9 cellular contexts compared by ENCODE assay signal in genomic region chr3:127483902-127484591, GRCh38.
DNase-seq lines count a peak whose midpoint lies in the region; ATAC-seq and TF ChIP-seq lines count a peak whose summit lies in the region.
"Had no signal": no experiment of that assay in that cellular context is flagged by ENCODE, and none has a peak within 500 bp of the region (broad histone marks: within the 10 kb centered on the region; RNA-seq: fewer than 3 reads in every experiment).

No MANE protein-coding gene starts in this region.

- H3K79me2 ChIP-seq in Karpas-422 (ENCODE audit: low read length) = no peaks in the 10 kb centered on the region

- no peaks in the 10 kb centered on the region for H4K20me1 ChIP-seq in Karpas-422 (ENCODE audit: insufficient read depth, low read depth, low read length)

- intact Hi-C loops in activated CD8-positive, alpha-beta T cell treated with anti-CD3 and anti-CD28 coated beads for 36 hours (cut with micrococcal nuclease) = no loop called here

- no peaks in the 10 kb centered on the region for H3K9me3 ChIP-seq in Karpas-422 (ENCODE audit: low read length)

- H3K36me3 ChIP-seq in Karpas-422 (ENCODE audit: insufficient read depth, low read length) = no peaks in the 10 kb centered on the region

- peaks cover 24% of the 10 kb centered on the region for H3K4me1 Mint-ChIP-seq in activated CD8-positive, alpha-beta T cell treated with anti-CD3 and anti-CD28 coated beads for 36 hours (ENCODE audit: low read depth)

- ATAC-seq in GM19023 (IDR thresholded peaks at IDR 0.05; ENCODE audit: unreplicated experiment) (peak; percentile 85), HG02870 (IDR thresholded peaks at IDR 0.05; ENCODE audit: unreplicated experiment) (peak; percentile 93), GM19397 (IDR thresholded peaks at IDR 0.05; ENCODE audit: unreplicated experiment) (no peak)
- ATAC-seq in activated CD8-positive, alpha-beta T cell treated with anti-CD3 and anti-CD28 coated beads for 36 hours = peak; percentile 88
- ATAC-seq: right cardiac atrium had no signal

- no peaks in the 10 kb centered on the region for H3K9me2 ChIP-seq in Karpas-422 (replicated peaks; ENCODE audit: insufficient read depth, low read length)

- H3K27me3 ChIP-seq in Karpas-422 (ENCODE audit: low read length) = peaks cover 3% of the 10 kb centered on the region; the same call in 1 of the 2 replicates

- no peaks in the 10 kb centered on the region for H3K36me3 Mint-ChIP-seq in activated CD8-positive, alpha-beta T cell treated with anti-CD3 and anti-CD28 coated beads for 36 hours (ENCODE audit: low read depth)

- no peaks in the 10 kb centered on the region for H3K9me3 Mint-ChIP-seq in activated CD8-positive, alpha-beta T cell treated with anti-CD3 and anti-CD28 coated beads for 36 hours

- no peak overlapping the region for H3K4me3 Mint-ChIP-seq in activated CD8-positive, alpha-beta T cell treated with anti-CD3 and anti-CD28 coated beads for 36 hours

- H3K27ac ChIP-seq in Karpas-422 (ENCODE audit: low read length) = no peak overlapping the region

- H2AFZ ChIP-seq in Karpas-422 (ENCODE audit: low read length) = no peak overlapping the region

- CTCF ChIA-PET in activated CD8-positive, alpha-beta T cell treated with anti-CD3 and anti-CD28 coated beads for 36 hours (lab: Charles Lee) = interaction anchor here (1.8 to 2.1 kb wide), 2 partner anchors 28 to 60 kb away, joined by 6 to 8 read pairs; no protein-coding TSS in a partner anchor

- peak; percentile 81 for DNase-seq in activated CD8-positive, alpha-beta T cell treated with anti-CD3 and anti-CD28 coated beads for 36 hours
- DNase-seq in stimulated activated CD8-positive, alpha-beta memory T cell treated with anti-CD3 and anti-CD28 coated beads, Interleukin-12 subunit alpha, Interleukin-12 subunit beta, amount 100 ng/mL, for 24 hours (ENCODE audit: extremely low read depth) = peak; percentile 38
- no peak for DNase-seq in effector CD4-positive, alpha-beta T cell
- DNase-seq in Karpas-422 = no peak
- no peak for DNase-seq in NOMO-1 treated with DMSO at 0.1 percent for 48 hours (lab: John Stamatoyannopoulos, UW; ENCODE audit: unreplicated experiment)
- DNase-seq: right cardiac atrium had no signal

- peaks cover 30% of the 10 kb centered on the region for H3K27me3 Mint-ChIP-seq in activated CD8-positive, alpha-beta T cell treated with anti-CD3 and anti-CD28 coated beads for 36 hours

- no peak for TF ChIP-seq CTCF in activated CD8-positive, alpha-beta T cell treated with anti-CD3 and anti-CD28 coated beads for 36 hours (IDR thresholded peaks at IDR 0.05)

- no peaks in the 10 kb centered on the region for H3K4me1 ChIP-seq in Karpas-422 (ENCODE audit: low read length)

- H3K27ac Mint-ChIP-seq in activated CD8-positive, alpha-beta T cell treated with anti-CD3 and anti-CD28 coated beads for 36 hours = no peak overlapping the region

- H3K4me2 ChIP-seq in Karpas-422 (ENCODE audit: low read depth, low read length, poor library complexity, severe bottlenecking) = no peak overlapping the region

- no peak overlapping the region for H3K4me3 ChIP-seq in Karpas-422 (ENCODE audit: low read length)

- POLR2A ChIA-PET in activated CD8-positive, alpha-beta T cell treated with anti-CD3 and anti-CD28 coated beads for 36 hours (lab: Charles Lee) = interaction anchor here (1.1 kb wide), 1 partner anchor 573 kb away, joined by 4 read pairs; no protein-coding TSS in a partner anchor

- no peak overlapping the region for H3K9ac ChIP-seq in Karpas-422 (ENCODE audit: low read length)

Comparison
In these comparisons a context has a peak if more than half of its experiments do, and no peak if none do; other contexts are left out.
1. DNase-seq: peak in activated CD8-positive, alpha-beta T cell treated with anti-CD3 and anti-CD28 coated beads for 36 hours (single experiment) and stimulated activated CD8-positive, alpha-beta memory T cell treated with anti-CD3 and anti-CD28 coated beads, Interleukin-12 subunit alpha, Interleukin-12 subunit beta, amount 100 ng/mL, for 24 hours (single experiment); none in effector CD4-positive, alpha-beta T cell (single experiment), Karpas-422 (single experiment) and NOMO-1 treated with DMSO at 0.1 percent for 48 hours (single experiment).